23 cellular contexts compared by ENCODE assay signal in the genomic region with DNA sequence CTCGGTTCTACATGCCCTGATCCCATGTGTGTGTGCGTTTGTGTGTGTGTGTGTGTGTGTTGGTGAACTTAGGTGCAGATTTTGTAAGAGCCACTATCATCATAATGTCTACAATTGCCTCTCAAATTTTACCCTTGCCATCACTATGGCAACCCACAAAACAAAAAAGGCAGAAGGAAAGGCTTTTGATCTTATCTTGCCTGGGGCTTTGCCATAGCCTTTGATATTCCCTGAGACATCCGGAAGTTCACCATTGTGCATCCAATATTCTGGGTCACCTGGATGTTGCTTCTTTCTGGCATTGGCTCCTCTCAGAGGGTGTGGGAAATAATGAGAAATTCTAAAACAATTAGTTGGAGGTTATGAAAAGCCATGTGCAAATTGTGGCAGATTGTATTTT.
"Had no signal": no experiment of that assay in that cellular context is flagged by ENCODE, and none has a peak within 500 bp of the region (broad histone marks: within the 10 kb centered on the region; RNA-seq: fewer than 3 reads in every experiment).

No MANE protein-coding gene starts in this region.

- DNase-seq: dermis blood vessel endothelial cell; effector memory CD4-positive, alpha-beta T cell; erythroblast; esophagus squamous epithelium; foreskin melanocyte; glutamatergic neuron; heart right ventricle; hippocampal formation; left cardiac atrium; left lung; mammary epithelial cell; mesendoderm; midbrain; naive thymus-derived CD4-positive, alpha-beta T cell; nucleus accumbens; stimulated activated CD4-positive, alpha-beta T cell treated with anti-CD3 and anti-CD28 coated beads, Interleukin-12 subunit alpha, Interleukin-12 subunit beta, amount 100 ng/mL, for 4 hours; stimulated activated CD4-positive, alpha-beta T cell treated with anti-CD3 and anti-CD28 coated beads, Interleukin-1b, Interleukin-23, amount 100 ng/mL, for 48 hours; stimulated activated CD4-positive, alpha-beta T cell treated with anti-CD3 and anti-CD28 coated beads, Interleukin-4, amount 100 ng/mL, for 24 hours; stimulated activated naive CD4-positive, alpha-beta T cell treated with Interleukin-2 at 50 U/mL for 16 hours; stomach; thyroid gland had no signal

- ATAC-seq: heart right ventricle; left cardiac atrium; left lung; naive thymus-derived CD4-positive, alpha-beta T cell; sciatic nerve; stimulated activated effector memory CD8-positive, alpha-beta T cell treated with anti-CD3 and anti-CD28 coated beads, Interleukin-12 subunit alpha, Interleukin-12 subunit beta, amount 100 ng/mL, for 72 hours had no signal
